ENCODE assay signal across 18 cellular contexts in the genomic region with DNA sequence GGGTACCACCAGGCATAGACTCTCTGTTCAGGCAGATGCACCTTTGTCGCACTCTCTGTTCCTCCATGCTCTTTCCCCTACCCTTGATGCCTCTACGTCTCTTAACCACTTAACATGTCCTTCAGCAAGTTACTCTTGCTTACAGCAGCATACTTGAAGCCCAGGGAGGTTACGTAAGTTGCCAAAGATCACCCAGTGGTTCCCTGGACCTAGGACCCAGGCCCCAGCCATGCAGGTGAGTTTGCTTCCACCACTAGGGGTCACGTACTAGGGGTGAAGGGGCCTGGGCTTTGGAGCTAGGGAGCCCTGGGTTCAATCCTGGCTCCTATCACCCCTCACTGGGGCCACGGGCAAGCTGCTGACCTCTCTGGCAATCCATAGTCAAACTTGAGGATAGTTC. TPM values are rescaled to one million over a fixed set of nuclear protein-coding genes. Genes with fewer than 3 reads are reported as not detected.
DNase-seq lines count a peak whose midpoint lies in the region; ATAC-seq, FAIRE-seq and TF ChIP-seq lines count a peak whose summit lies in the region.
"Had no signal": no experiment of that assay in that cellular context is flagged by ENCODE, and none has a peak within 500 bp of the region (broad histone marks: within the 10 kb centered on the region; RNA-seq: fewer than 3 reads in every experiment).

No MANE protein-coding gene starts in this region.

- H3K4me3 ChIP-seq in OCI-LY3 (ENCODE audit: low read length), result no peak overlapping the region
- H3K4me3 ChIP-seq: mucosa of descending colon, smooth muscle cell, stomach had no signal

- peaks cover 77% of the 10 kb centered on the region for H3K36me3 ChIP-seq in OCI-LY3 (replicated peaks; ENCODE audit: low read depth, low read length)

- BruUV-seq in MCF 10A (replicated peaks; lab: Mats Ljungman, UMichigan), result no TSS peak

- no peaks in the 10 kb centered on the region for H3K27me3 Mint-ChIP-seq in activated naive CD4-positive, alpha-beta T cell treated with anti-CD3 and anti-CD28 coated beads, Interleukin-2, amount 10 ng/mL, durations not matched to agents 7 days and 5 days
- H3K27me3 Mint-ChIP-seq in effector memory CD8-positive, alpha-beta T cell, result no peaks in the 10 kb centered on the region
- no peaks in the 10 kb centered on the region for H3K27me3 Mint-ChIP-seq in stimulated activated naive CD8-positive, alpha-beta T cell treated with anti-CD3 and anti-CD28 coated beads, Interleukin-15, amount 100 ng/mL, for 72 hours
- no peaks in the 10 kb centered on the region for H3K27me3 Mint-ChIP-seq in MCF 10A (ENCODE audit: insufficient read depth, unreplicated experiment)

- H3K9me3 ChIP-seq in OCI-LY3 (ENCODE audit: insufficient read depth, low read length), result no peaks in the 10 kb centered on the region
- H3K9me3 ChIP-seq: mucosa of descending colon, stomach had no signal

- H3K9me3 Mint-ChIP-seq in activated naive CD4-positive, alpha-beta T cell treated with anti-CD3 and anti-CD28 coated beads, Interleukin-2, amount 10 ng/mL, durations not matched to agents 7 days and 5 days, result no peaks in the 10 kb centered on the region
- no peaks in the 10 kb centered on the region for H3K9me3 Mint-ChIP-seq in effector memory CD8-positive, alpha-beta T cell
- no peaks in the 10 kb centered on the region for H3K9me3 Mint-ChIP-seq in stimulated activated naive CD8-positive, alpha-beta T cell treated with anti-CD3 and anti-CD28 coated beads, Interleukin-15, amount 100 ng/mL, for 72 hours
- no peaks in the 10 kb centered on the region for H3K9me3 Mint-ChIP-seq in MCF 10A (ENCODE audit: unreplicated experiment)
- H3K9me3 Mint-ChIP-seq: brain had no signal

- H3K27ac ChIP-seq in OCI-LY3 (ENCODE audit: low read length), result no peak overlapping the region
- H3K27ac ChIP-seq: RWPE1, stomach had no signal

- no peak for DNase-seq in activated naive CD4-positive, alpha-beta T cell treated with anti-CD3 and anti-CD28 coated beads, Interleukin-2, amount 10 ng/mL, durations not matched to agents 7 days and 5 days
- DNase-seq in activated naive CD4-positive, alpha-beta T cell (lab: John Stamatoyannopoulos, UW), result no peak
- DNase-seq in effector memory CD8-positive, alpha-beta T cell, result no peak
- DNase-seq in stimulated activated naive CD8-positive, alpha-beta T cell treated with anti-CD3 and anti-CD28 coated beads, Interleukin-15, amount 100 ng/mL, for 72 hours, result no peak
- DNase-seq in HTR-8/SVneo (ENCODE audit: insufficient read length, low spot score) (no peak), MCF 10A (ENCODE audit: unreplicated experiment) (no peak)
- no peak for DNase-seq in stimulated activated CD8-positive, alpha-beta memory T cell treated with anti-CD3 and anti-CD28 coated beads, Interleukin-4, amount 100 ng/mL, for 48 hours
- DNase-seq: hippocampal formation, KBM-7, mucosa of descending colon, NCI-H1417 treated with DMSO at 0.1 percent for 48 hours, stomach had no signal

- peak overlapping the region; percentile 91 for H3K27ac Mint-ChIP-seq in activated naive CD4-positive, alpha-beta T cell treated with anti-CD3 and anti-CD28 coated beads, Interleukin-2, amount 10 ng/mL, durations not matched to agents 7 days and 5 days
- peak overlapping the region; percentile 76 to 98 for H3K27ac Mint-ChIP-seq in effector memory CD8-positive, alpha-beta T cell
- peak overlapping the region; percentile 28 to 73 for H3K27ac Mint-ChIP-seq in stimulated activated naive CD8-positive, alpha-beta T cell treated with anti-CD3 and anti-CD28 coated beads, Interleukin-15, amount 100 ng/mL, for 72 hours
- no peak overlapping the region for H3K27ac Mint-ChIP-seq in MCF 10A (ENCODE audit: low read depth, unreplicated experiment)
- H3K27ac Mint-ChIP-seq: brain had no signal

- no peak overlapping the region for H3K9ac ChIP-seq in OCI-LY3 (ENCODE audit: low read length)

- POLR2A ChIA-PET in MCF 10A (lab: Yijun Ruan, JAX), result no interaction called here

- 0 out of 2 replicates have a peak, but pooled peaks have one; percentile 4 for TF ChIP-seq CTCF in OCI-LY3 (IDR thresholded peaks at IDR 0.05; ENCODE audit: low read depth, low read length)
- no peak for TF ChIP-seq CTCF in MCF 10A (IDR thresholded peaks at IDR 0.05; ENCODE audit: unreplicated experiment)

- H2AFZ ChIP-seq in OCI-LY3 (ENCODE audit: low read depth, low read length), result no peak overlapping the region

- intact Hi-C loops in MCF 10A (cut with micrococcal nuclease), result no loop called here

- no peaks in the 10 kb centered on the region for H3K27me3 ChIP-seq in OCI-LY3 (ENCODE audit: low read depth, low read length)
- H3K27me3 ChIP-seq: stomach had no signal

- FAIRE-seq in HTR-8/SVneo (lab: Jason Lieb, UNC), result no peak

- peaks cover 92% of the 10 kb centered on the region for H3K4me1 Mint-ChIP-seq in activated naive CD4-positive, alpha-beta T cell treated with anti-CD3 and anti-CD28 coated beads, Interleukin-2, amount 10 ng/mL, durations not matched to agents 7 days and 5 days
- H3K4me1 Mint-ChIP-seq in effector memory CD8-positive, alpha-beta T cell (ENCODE audit: low read depth in 2 of 2), result peaks cover 85 to 91% of the 10 kb centered on the region in 2 donors
- peaks cover 91% of the 10 kb centered on the region for H3K4me1 Mint-ChIP-seq in stimulated activated naive CD8-positive, alpha-beta T cell treated with anti-CD3 and anti-CD28 coated beads, Interleukin-15, amount 100 ng/mL, for 72 hours
- peaks cover 5% of the 10 kb centered on the region for H3K4me1 Mint-ChIP-seq in MCF 10A (ENCODE audit: insufficient read depth, unreplicated experiment)

- ATAC-seq in effector memory CD8-positive, alpha-beta T cell (replicated peaks), result no peak
- no peak for ATAC-seq in stimulated activated naive CD8-positive, alpha-beta T cell treated with anti-CD3 and anti-CD28 coated beads, Interleukin-15, amount 100 ng/mL, for 72 hours
- ATAC-seq: left colon, mucosa of descending colon had no signal

- peaks cover 37% of the 10 kb centered on the region; the same call in 1 of the 2 replicates for H4K20me1 ChIP-seq in OCI-LY3 (ENCODE audit: insufficient read depth, low read length)

- CTCF ChIA-PET in activated naive CD4-positive, alpha-beta T cell treated with anti-CD3 and anti-CD28 coated beads, Interleukin-2, amount 10 ng/mL, durations not matched to agents 7 days and 5 days (lab: Charles Lee), result no interaction called here
- CTCF ChIA-PET in MCF 10A (lab: Yijun Ruan, JAX), result interaction anchor here (0.6 to 1.1 kb wide), 2 partner anchors 27 to 108 kb away, joined by 3 read pairs; no protein-coding TSS in a partner anchor

- peaks cover 47% of the 10 kb centered on the region for H3K4me1 ChIP-seq in OCI-LY3 (ENCODE audit: low read length)

- peaks cover 92% of the 10 kb centered on the region for H3K79me2 ChIP-seq in OCI-LY3 (ENCODE audit: low read length)

- H3K4me3 Mint-ChIP-seq in activated naive CD4-positive, alpha-beta T cell treated with anti-CD3 and anti-CD28 coated beads, Interleukin-2, amount 10 ng/mL, durations not matched to agents 7 days and 5 days, result peak overlapping the region; percentile 14
- H3K4me3 Mint-ChIP-seq in effector memory CD8-positive, alpha-beta T cell, result peak overlapping the region; percentile 96 to 99
- peak overlapping the region; percentile 65 to 67 for H3K4me3 Mint-ChIP-seq in stimulated activated naive CD8-positive, alpha-beta T cell treated with anti-CD3 and anti-CD28 coated beads, Interleukin-15, amount 100 ng/mL, for 72 hours
- no peak overlapping the region for H3K4me3 Mint-ChIP-seq in MCF 10A (ENCODE audit: unreplicated experiment)
- H3K4me3 Mint-ChIP-seq: brain had no signal

- H3K36me3 Mint-ChIP-seq in activated naive CD4-positive, alpha-beta T cell treated with anti-CD3 and anti-CD28 coated beads, Interleukin-2, amount 10 ng/mL, durations not matched to agents 7 days and 5 days, result peaks cover 87% of the 10 kb centered on the region
- peaks cover 98% of the 10 kb centered on the region for H3K36me3 Mint-ChIP-seq in effector memory CD8-positive, alpha-beta T cell (ENCODE audit: insufficient read depth)
- peaks cover 13% of the 10 kb centered on the region for H3K36me3 Mint-ChIP-seq in MCF 10A (ENCODE audit: insufficient read depth, unreplicated experiment)

- no peak overlapping the region for H3K4me2 ChIP-seq in OCI-LY3 (ENCODE audit: low read length)
- H3K4me2 ChIP-seq: smooth muscle cell had no signal

RNA-seq across cellular contexts. Expression of a gene that starts 8.9 kb away (rescaled TPM):
- total RNA-seq in MCF 10A (2022), result 10.7 and 10.9 TPM in 2 replicates

RNA-seq across cellular contexts. Expression of a gene that starts 49.2 kb away (rescaled TPM):
- total RNA-seq in MCF 10A (2022), result not detected in 2 replicates
- total RNA-seq: left colon; smooth muscle cell; T-helper 1 cell treated with Interleukin-12 subunit alpha and Interleukin-12 subunit beta and Interleukin-4 antibody, amounts not matched to agents 30 ng/mL and 1 ng/mL, for 36 hours had no signal

RNA-seq across cellular contexts. Expression of a gene that starts 56.0 kb away (rescaled TPM):
- total RNA-seq in MCF 10A (2022), result not detected in 2 replicates
- total RNA-seq: left colon; smooth muscle cell; T-helper 1 cell treated with Interleukin-12 subunit alpha and Interleukin-12 subunit beta and Interleukin-4 antibody, amounts not matched to agents 30 ng/mL and 1 ng/mL, for 36 hours had no signal
